31 cellular contexts compared by ENCODE assay signal in the genomic region with DNA sequence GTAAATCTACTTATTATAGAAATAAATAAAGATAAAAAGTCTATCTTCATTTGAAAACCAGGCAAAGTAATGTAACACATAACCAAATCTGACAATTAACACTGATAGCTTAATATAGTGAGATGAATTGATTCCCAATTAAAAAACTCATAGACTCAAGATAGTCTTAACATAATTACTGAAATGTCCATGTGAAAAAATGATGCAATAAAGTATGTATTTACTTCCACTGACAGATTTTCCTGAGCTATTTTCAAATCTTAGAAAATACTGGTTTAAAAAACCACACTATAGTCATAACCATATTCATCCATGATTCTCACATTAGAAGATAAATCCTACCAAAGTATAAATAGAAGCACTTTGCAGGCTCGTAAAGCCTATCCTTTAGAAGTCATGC.
"Had no signal": no experiment of that assay in that cellular context is flagged by ENCODE, and none has a peak within 500 bp of the region (broad histone marks: within the 10 kb centered on the region; RNA-seq: fewer than 3 reads in every experiment).

No MANE protein-coding gene starts in this region.

- ATAC-seq: activated CD4-positive, alpha-beta T cell treated with anti-CD3 and anti-CD28 coated beads for 36 hours; activated CD8-positive, alpha-beta memory T cell treated with anti-CD3 and anti-CD28 coated beads, Interleukin-2, amount 10 ng/mL, durations not matched to agents 7 days and 5 days; activated CD8-positive, alpha-beta T cell treated with anti-CD3 and anti-CD28 coated beads, Interleukin-2, amount 10 ng/mL, durations not matched to agents 7 days and 5 days; activated naive CD8-positive, alpha-beta T cell treated with anti-CD3 and anti-CD28 coated beads, Interleukin-2, amount 50 U/mL, for 24 hours had no signal

- DNase-seq: activated B cell treated with CpG ODN at 0.5 μM for 24 hours; activated CD4-positive, alpha-beta memory T cell treated with anti-CD3 and anti-CD28 coated beads, Interleukin-2, amount 10 ng/mL, durations not matched to agents 7 days and 5 days; activated CD4-positive, alpha-beta T cell treated with anti-CD3 and anti-CD28 coated beads for 1 hour; activated CD4-positive, alpha-beta T cell treated with anti-CD3 and anti-CD28 coated beads for 36 hours; activated CD4-positive, alpha-beta T cell treated with anti-CD3 and anti-CD28 coated beads for 48 hours; activated CD4-positive, alpha-beta T cell treated with anti-CD3 and anti-CD28 coated beads, Interleukin-2, amount 10 ng/mL, durations not matched to agents 7 days and 5 days; activated CD4-positive, alpha-beta T cell treated with anti-CD3 and anti-CD28 coated beads, Interleukin-2, amount 50 U/mL, for 48 hours; activated CD8-positive, alpha-beta memory T cell treated with anti-CD3 and anti-CD28 coated beads for 24 hours; activated CD8-positive, alpha-beta memory T cell treated with anti-CD3 and anti-CD28 coated beads, Interleukin-2, amount 10 ng/mL, durations not matched to agents 7 days and 5 days; activated CD8-positive, alpha-beta memory T cell treated with anti-CD3 and anti-CD28 coated beads, Interleukin-2, amount 50 U/mL, for 48 hours; activated CD8-positive, alpha-beta T cell treated with anti-CD3 and anti-CD28 coated beads, Interleukin-2, amount 10 ng/mL, durations not matched to agents 7 days and 5 days; activated effector memory CD4-positive, alpha-beta T cell treated with Interleukin-2 at 50 U/mL for 16 hours; activated gamma-delta T cell; activated naive CD4-positive, alpha-beta T cell treated with anti-CD3 and anti-CD28 coated beads, Interleukin-2, amount 10 ng/mL, durations not matched to agents 7 days and 5 days; activated naive CD4-positive, alpha-beta T cell treated with Interleukin-2 at 50 U/mL for 16 hours; activated naive CD8-positive, alpha-beta T cell treated with anti-CD3 and anti-CD28 coated beads, Interleukin-2, amount 10 ng/mL, durations not matched to agents 7 days and 5 days; activated naive CD8-positive, alpha-beta T cell treated with anti-CD3 and anti-CD28 coated beads, Interleukin-2, amount 50 U/mL, for 24 hours; activated T-cell treated with anti-CD3 and anti-CD28 coated beads, Interleukin-2, amount 50 U/mL, for 24 hours; activated T-cell treated with anti-CD3 and anti-CD28 coated beads, Interleukin-2, amount 50 U/mL, for 48 hours; amygdala; anterior cingulate cortex; caudate nucleus; cerebellar nuclear complex; T-helper 1 cell; T-helper 2 cell; T-helper 9 cell had no signal

- H3K27ac ChIP-seq: ascending aorta, cardiac muscle cell, VCaP had no signal

- H3K9me3 ChIP-seq: ascending aorta had no signal

- H3K4me3 ChIP-seq: ascending aorta, cardiac muscle cell had no signal

- H3K27me3 ChIP-seq: ascending aorta, cardiac muscle cell had no signal

- H3K4me1 ChIP-seq: ascending aorta had no signal

- FAIRE-seq: bronchial epithelial cell, TTC549 had no signal
